ENCODE assay signal across 21 cellular contexts in genomic region chr6:29436730-29437129, GRCh38. TPM values are rescaled to one million over a fixed set of nuclear protein-coding genes. Genes with fewer than 3 reads are reported as not detected.
"Had no signal": no experiment of that assay in that cellular context is flagged by ENCODE, and none has a peak within 500 bp of the region (broad histone marks: within the 10 kb centered on the region; RNA-seq: fewer than 3 reads in every experiment).

No MANE protein-coding gene starts in this region.

RNA-seq across cellular contexts. Expression of gene OR10C1, which starts 2.4 kb away (rescaled TPM):
- total RNA-seq: activated CD8-positive, alpha-beta memory T cell treated with anti-CD3 and anti-CD28 coated beads, Interleukin-2, amount 10 ng/mL, durations not matched to agents 7 days and 5 days; activated CD8-positive, alpha-beta T cell treated with anti-CD3 and anti-CD28 coated beads, Interleukin-2, amount 10 ng/mL, durations not matched to agents 7 days and 5 days; activated T-helper 2 cell treated with anti-CD3 and anti-CD28 coated beads, Interferon-gamma antibody, Interleukin-2, Interleukin-4, amounts not matched to agents 10 μg/mL and 5 μg/mL and 100 μg/mL, durations not matched to agents 14 hours and 24 hours and 36 hours; chondrocyte; endothelial cell of umbilical vein; fibroblast of lung; fibroblast of villous mesenchyme; gastroesophageal sphincter; kidney epithelial cell; lower leg skin; naive thymus-derived CD8-positive, alpha-beta T cell; neural crest cell; occipital lobe; psoas muscle; sigmoid colon; subcutaneous adipose tissue; upper lobe of left lung; vagina had no signal
- polyA plus RNA-seq: endothelial cell of umbilical vein; esophagus; fibroblast of lung; naive thymus-derived CD8-positive, alpha-beta T cell; psoas muscle; sigmoid colon; small intestine; thymus had no signal

RNA-seq across cellular contexts. Expression of gene OR11A1, which starts 20.1 kb away (rescaled TPM):
- total RNA-seq: activated CD8-positive, alpha-beta memory T cell treated with anti-CD3 and anti-CD28 coated beads, Interleukin-2, amount 10 ng/mL, durations not matched to agents 7 days and 5 days; activated CD8-positive, alpha-beta T cell treated with anti-CD3 and anti-CD28 coated beads, Interleukin-2, amount 10 ng/mL, durations not matched to agents 7 days and 5 days; activated T-helper 2 cell treated with anti-CD3 and anti-CD28 coated beads, Interferon-gamma antibody, Interleukin-2, Interleukin-4, amounts not matched to agents 10 μg/mL and 5 μg/mL and 100 μg/mL, durations not matched to agents 14 hours and 24 hours and 36 hours; chondrocyte; endothelial cell of umbilical vein; fibroblast of lung; fibroblast of villous mesenchyme; gastroesophageal sphincter; kidney epithelial cell; lower leg skin; naive thymus-derived CD8-positive, alpha-beta T cell; neural crest cell; occipital lobe; psoas muscle; sigmoid colon; subcutaneous adipose tissue; upper lobe of left lung; vagina had no signal
- polyA plus RNA-seq: endothelial cell of umbilical vein; esophagus; fibroblast of lung; naive thymus-derived CD8-positive, alpha-beta T cell; psoas muscle; sigmoid colon; small intestine had no signal

RNA-seq across cellular contexts. Expression of gene OR2H1, which starts 20.2 kb away (rescaled TPM):
- total RNA-seq: activated CD8-positive, alpha-beta memory T cell treated with anti-CD3 and anti-CD28 coated beads, Interleukin-2, amount 10 ng/mL, durations not matched to agents 7 days and 5 days; activated CD8-positive, alpha-beta T cell treated with anti-CD3 and anti-CD28 coated beads, Interleukin-2, amount 10 ng/mL, durations not matched to agents 7 days and 5 days; activated T-helper 2 cell treated with anti-CD3 and anti-CD28 coated beads, Interferon-gamma antibody, Interleukin-2, Interleukin-4, amounts not matched to agents 10 μg/mL and 5 μg/mL and 100 μg/mL, durations not matched to agents 14 hours and 24 hours and 36 hours; chondrocyte; endothelial cell of umbilical vein; fibroblast of lung; fibroblast of villous mesenchyme; gastroesophageal sphincter; kidney epithelial cell; lower leg skin; naive thymus-derived CD8-positive, alpha-beta T cell; neural crest cell; occipital lobe; psoas muscle; sigmoid colon; subcutaneous adipose tissue; upper lobe of left lung; vagina had no signal
- polyA plus RNA-seq: endothelial cell of umbilical vein; esophagus; fibroblast of lung; naive thymus-derived CD8-positive, alpha-beta T cell; sigmoid colon; small intestine had no signal

RNA-seq across cellular contexts. Expression of gene OR12D1, which starts 22.0 kb away (rescaled TPM):
- total RNA-seq: activated CD8-positive, alpha-beta memory T cell treated with anti-CD3 and anti-CD28 coated beads, Interleukin-2, amount 10 ng/mL, durations not matched to agents 7 days and 5 days; activated CD8-positive, alpha-beta T cell treated with anti-CD3 and anti-CD28 coated beads, Interleukin-2, amount 10 ng/mL, durations not matched to agents 7 days and 5 days; activated T-helper 2 cell treated with anti-CD3 and anti-CD28 coated beads, Interferon-gamma antibody, Interleukin-2, Interleukin-4, amounts not matched to agents 10 μg/mL and 5 μg/mL and 100 μg/mL, durations not matched to agents 14 hours and 24 hours and 36 hours; chondrocyte; endothelial cell of umbilical vein; fibroblast of lung; fibroblast of villous mesenchyme; gastroesophageal sphincter; kidney epithelial cell; lower leg skin; naive thymus-derived CD8-positive, alpha-beta T cell; neural crest cell; occipital lobe; psoas muscle; sigmoid colon; subcutaneous adipose tissue; upper lobe of left lung; vagina had no signal
- polyA plus RNA-seq: endothelial cell of umbilical vein; esophagus; fibroblast of lung; naive thymus-derived CD8-positive, alpha-beta T cell; psoas muscle; sigmoid colon; small intestine; thymus had no signal

RNA-seq across cellular contexts. Expression of gene OR12D2, which starts 41.3 kb away (rescaled TPM):
- total RNA-seq: activated CD8-positive, alpha-beta memory T cell treated with anti-CD3 and anti-CD28 coated beads, Interleukin-2, amount 10 ng/mL, durations not matched to agents 7 days and 5 days; activated CD8-positive, alpha-beta T cell treated with anti-CD3 and anti-CD28 coated beads, Interleukin-2, amount 10 ng/mL, durations not matched to agents 7 days and 5 days; activated T-helper 2 cell treated with anti-CD3 and anti-CD28 coated beads, Interferon-gamma antibody, Interleukin-2, Interleukin-4, amounts not matched to agents 10 μg/mL and 5 μg/mL and 100 μg/mL, durations not matched to agents 14 hours and 24 hours and 36 hours; chondrocyte; endothelial cell of umbilical vein; fibroblast of lung; fibroblast of villous mesenchyme; gastroesophageal sphincter; kidney epithelial cell; lower leg skin; naive thymus-derived CD8-positive, alpha-beta T cell; neural crest cell; occipital lobe; psoas muscle; sigmoid colon; subcutaneous adipose tissue; upper lobe of left lung; vagina had no signal
- polyA plus RNA-seq: endothelial cell of umbilical vein; esophagus; fibroblast of lung; naive thymus-derived CD8-positive, alpha-beta T cell; psoas muscle; sigmoid colon; small intestine; thymus had no signal
